10 cellular contexts compared by ENCODE assay signal in genomic region chr17:75326587-75326955, GRCh38. TPM values are rescaled to one million over a fixed set of nuclear protein-coding genes. Genes with fewer than 3 reads are reported as not detected.
DNase-seq lines count a peak whose midpoint lies in the region; ATAC-seq and TF ChIP-seq lines count a peak whose summit lies in the region.
"Had no signal": no experiment of that assay in that cellular context is flagged by ENCODE, and none has a peak within 500 bp of the region (broad histone marks: within the 10 kb centered on the region; RNA-seq: fewer than 3 reads in every experiment).

No MANE protein-coding gene starts in this region.

- no peak overlapping the region for H3K4me3 ChIP-seq in mesendoderm (ENCODE audit: low read length)
- H3K4me3 ChIP-seq: HAP-1 had no signal

- ATAC-seq in CD4-positive, alpha-beta T cell (ENCODE audit: poor library complexity), result no peak
- ATAC-seq in activated CD8-positive, alpha-beta T cell treated with anti-CD3 and anti-CD28 coated beads for 36 hours, result no peak
- ATAC-seq in HG03139 (IDR thresholded peaks at IDR 0.05; ENCODE audit: unreplicated experiment), result no peak
- no peak for ATAC-seq in HG03460 (IDR thresholded peaks at IDR 0.05; ENCODE audit: unreplicated experiment)

- no peak overlapping the region for H4K5ac ChIP-seq in mesendoderm (ENCODE audit: low read length)

- POLR2A ChIA-PET in CD4-positive, alpha-beta T cell (lab: Charles Lee), result interaction anchor here (0.6 to 4.7 kb wide), 5 partner anchors 10 to 79 kb away, joined by 3 to 31 read pairs (median 7); partner anchors contain the start of gene GRB2
- POLR2A ChIA-PET in activated CD8-positive, alpha-beta T cell treated with anti-CD3 and anti-CD28 coated beads for 36 hours (lab: Charles Lee), result interaction anchor here (0.5 kb wide), 1 partner anchor 146 kb away, joined by 3 read pairs; no protein-coding TSS in a partner anchor

- no peaks in the 10 kb centered on the region for H3K9me3 ChIP-seq in CD4-positive, alpha-beta T cell (ENCODE audit: control insufficient read depth, low read length)
- H3K9me3 ChIP-seq: HAP-1 had no signal

- no peak for TF ChIP-seq CTCF in CD4-positive, alpha-beta T cell (IDR thresholded peaks at IDR 0.05)
- TF ChIP-seq CTCF in activated CD8-positive, alpha-beta T cell treated with anti-CD3 and anti-CD28 coated beads for 36 hours (IDR thresholded peaks at IDR 0.05), result no peak
- no peak for TF ChIP-seq CTCF in GM13977 (IDR thresholded peaks at IDR 0.05; ENCODE audit: extremely low read depth, insufficient read depth, missing control alignments)

- in situ Hi-C loops in GM13977 (cut with MboI; ENCODE audit: low pct_unique_long_range_greater_than_20kb, low sequenced_read_pairs, unreplicated experiment), result no loop called here

- H3K23ac ChIP-seq in mesendoderm (ENCODE audit: low read length), result peak overlapping the region; percentile 4

- intact Hi-C loops in CD4-positive, alpha-beta T cell (cut with DNase I, micrococcal nuclease), result loop anchor here in 1 of 2 experiments (5.0 kb wide), 1 partner anchor 34 kb away; no protein-coding TSS in a partner anchor
- intact Hi-C loops in activated CD8-positive, alpha-beta T cell treated with anti-CD3 and anti-CD28 coated beads for 36 hours (cut with micrococcal nuclease), result no loop called here

- H2BK15ac ChIP-seq in mesendoderm (replicated peaks; ENCODE audit: low read depth), result no peak overlapping the region

- no peak overlapping the region for H3K18ac ChIP-seq in mesendoderm (ENCODE audit: low read length)

- H3K27me3 ChIP-seq in CD4-positive, alpha-beta T cell (ENCODE audit: control insufficient read depth, insufficient read depth, low read length), result no peaks in the 10 kb centered on the region
- H3K27me3 ChIP-seq in mesendoderm (ENCODE audit: insufficient read depth, low read length, poor library complexity), result no peaks in the 10 kb centered on the region

- H2BK5ac ChIP-seq in mesendoderm (ENCODE audit: low read length), result peak overlapping the region; percentile 50

- peak overlapping the region; percentile 51 for H3K9ac ChIP-seq in mesendoderm (ENCODE audit: low read length)

- H3K79me1 ChIP-seq in mesendoderm (ENCODE audit: low read length), result peaks cover 5% of the 10 kb centered on the region

- no peak overlapping the region for H2BK120ac ChIP-seq in mesendoderm (ENCODE audit: low read depth, low read length)

- peaks cover 35% of the 10 kb centered on the region for H3K4me1 Mint-ChIP-seq in CD4-positive, alpha-beta T cell (ENCODE audit: low read depth)
- H3K4me1 Mint-ChIP-seq in IgD-negative memory B cell, result peaks cover 29 to 43% (median 40%) of the 10 kb centered on the region in 3 donors
- peaks cover 31% of the 10 kb centered on the region for H3K4me1 Mint-ChIP-seq in activated CD8-positive, alpha-beta T cell treated with anti-CD3 and anti-CD28 coated beads for 36 hours (ENCODE audit: low read depth)

- peak overlapping the region; percentile 18 for H3K27ac Mint-ChIP-seq in CD4-positive, alpha-beta T cell
- H3K27ac Mint-ChIP-seq in IgD-negative memory B cell, result peak overlapping the region; percentile 87 to 93 (median 89)
- peak overlapping the region; percentile 71 for H3K27ac Mint-ChIP-seq in activated CD8-positive, alpha-beta T cell treated with anti-CD3 and anti-CD28 coated beads for 36 hours

- H3K4ac ChIP-seq in mesendoderm (ENCODE audit: low read depth, low read length), result no peak overlapping the region

- no peak overlapping the region for H3K27ac ChIP-seq in CD4-positive, alpha-beta T cell (ENCODE audit: low read depth, low read length)
- H3K27ac ChIP-seq in mesendoderm (ENCODE audit: low read depth, low read length), result no peak overlapping the region

- H2AK5ac ChIP-seq in mesendoderm (ENCODE audit: low read length), result no peak overlapping the region

- H3K27me3 Mint-ChIP-seq in CD4-positive, alpha-beta T cell, result no peaks in the 10 kb centered on the region
- no peaks in the 10 kb centered on the region for H3K27me3 Mint-ChIP-seq in IgD-negative memory B cell
- H3K27me3 Mint-ChIP-seq in activated CD8-positive, alpha-beta T cell treated with anti-CD3 and anti-CD28 coated beads for 36 hours, result no peaks in the 10 kb centered on the region

- peaks cover 51% of the 10 kb centered on the region for H3K36me3 Mint-ChIP-seq in CD4-positive, alpha-beta T cell (ENCODE audit: low read depth)
- H3K36me3 Mint-ChIP-seq in IgD-negative memory B cell, result peaks cover 3% of the 10 kb centered on the region
- H3K36me3 Mint-ChIP-seq in activated CD8-positive, alpha-beta T cell treated with anti-CD3 and anti-CD28 coated beads for 36 hours (ENCODE audit: low read depth), result peaks cover 36% of the 10 kb centered on the region

- H3K4me1 ChIP-seq in mesendoderm (ENCODE audit: control insufficient read depth, low read depth, low read length), result peaks cover 3% of the 10 kb centered on the region
- H3K4me1 ChIP-seq: HAP-1 had no signal

- H3K56ac ChIP-seq in mesendoderm (ENCODE audit: low read length), result peak overlapping the region; percentile 31

- CTCF ChIA-PET in CD4-positive, alpha-beta T cell (lab: Charles Lee), result interaction anchor here (1.4 to 2.4 kb wide), 2 partner anchors 56 to 86 kb away, joined by 4 to 11 read pairs; partner anchors contain the start of gene MIF4GD
- CTCF ChIA-PET in activated CD8-positive, alpha-beta T cell treated with anti-CD3 and anti-CD28 coated beads for 36 hours (lab: Charles Lee), result interaction anchor here (0.7 to 3.4 kb wide), 10 partner anchors 9 to 86 kb away, joined by 3 to 23 read pairs (median 4); partner anchors contain the start of genes GRB2, MIF4GD and SLC25A19

- H4K8ac ChIP-seq in mesendoderm (ENCODE audit: low read depth, low read length), result no peak overlapping the region

- H3K36me3 ChIP-seq in mesendoderm (ENCODE audit: control insufficient read depth, insufficient read depth, low read length), result peaks cover 6% of the 10 kb centered on the region

- H3K9me3 Mint-ChIP-seq in CD4-positive, alpha-beta T cell, result no peaks in the 10 kb centered on the region
- no peaks in the 10 kb centered on the region for H3K9me3 Mint-ChIP-seq in IgD-negative memory B cell
- no peaks in the 10 kb centered on the region for H3K9me3 Mint-ChIP-seq in activated CD8-positive, alpha-beta T cell treated with anti-CD3 and anti-CD28 coated beads for 36 hours

- no peak for DNase-seq in CD4-positive, alpha-beta T cell
- no peak for DNase-seq in activated CD8-positive, alpha-beta T cell treated with anti-CD3 and anti-CD28 coated beads for 36 hours
- DNase-seq in mesendoderm (no peak), GM13977 (ENCODE audit: low spot score) (no peak), NCI-H1694 treated with DMSO at 0.1 percent for 48 hours (lab: John Stamatoyannopoulos, UW) (no peak)
- DNase-seq: activated CD8-positive, alpha-beta memory T cell treated with anti-CD3 and anti-CD28 coated beads for 24 hours had no signal

- no peak overlapping the region for H3K4me3 Mint-ChIP-seq in CD4-positive, alpha-beta T cell
- no peak overlapping the region for H3K4me3 Mint-ChIP-seq in IgD-negative memory B cell
- no peak overlapping the region for H3K4me3 Mint-ChIP-seq in activated CD8-positive, alpha-beta T cell treated with anti-CD3 and anti-CD28 coated beads for 36 hours

- H3K4me2 ChIP-seq in mesendoderm (ENCODE audit: low read length), result no peak overlapping the region

- peaks cover 3% of the 10 kb centered on the region for H3K79me2 ChIP-seq in mesendoderm (ENCODE audit: control insufficient read depth, insufficient read depth, low read length)

RNA-seq across cellular contexts. Expression of gene SLC25A19, which starts 37.3 kb away (rescaled TPM):
- 10 to 100 TPM; 11.1 to 12.0 TPM for total RNA-seq in CD4-positive, alpha-beta T cell
- 22.0 TPM for polyA plus RNA-seq in IgD-negative memory B cell
- total RNA-seq in activated CD8-positive, alpha-beta T cell treated with anti-CD3 and anti-CD28 coated beads for 36 hours, result 10 to 100 TPM; 55.1 to 55.2 TPM
- 25.8 TPM for polyA plus RNA-seq in mesendoderm (2013, experiment 1 of 2)
- 28.6 TPM for polyA plus RNA-seq in mesendoderm (2013, experiment 2 of 2)

RNA-seq across cellular contexts. Expression of gene MIF4GD, which starts 55.5 kb away (rescaled TPM):
- 10 to 100 TPM; 29.4 to 32.4 TPM for total RNA-seq in CD4-positive, alpha-beta T cell
- polyA plus RNA-seq in IgD-negative memory B cell, result 103 TPM
- total RNA-seq in activated CD8-positive, alpha-beta T cell treated with anti-CD3 and anti-CD28 coated beads for 36 hours, result 10 to 100 TPM; 42.4 to 43.8 TPM
- 7.8 TPM for polyA plus RNA-seq in mesendoderm (2013, experiment 1 of 2)
- 8.2 TPM for polyA plus RNA-seq in mesendoderm (2013, experiment 2 of 2)

Comparison
In these comparisons a context has a peak if more than half of its experiments do, and no peak if none do; other contexts are left out.
1. H3K27ac Mint-ChIP-seq: peak in every context shown above with its lines; median percentile 89 in IgD-negative memory B cell; 71 in activated CD8-positive, alpha-beta T cell treated with anti-CD3 and anti-CD28 coated beads for 36 hours; 18 in CD4-positive, alpha-beta T cell.
2. RNA of gene SLC25A19, which starts 37.3 kb away (total RNA-seq): 55.1 to 55.2 TPM in activated CD8-positive, alpha-beta T cell treated with anti-CD3 and anti-CD28 coated beads for 36 hours; 11.1 to 12.0 TPM in CD4-positive, alpha-beta T cell; every median in the first group is over 4 times any median in the second.